12 cellular contexts compared by ENCODE assay signal in genomic region chr7:95471076-95471475, GRCh38. TPM values are rescaled to one million over a fixed set of nuclear protein-coding genes. Genes with fewer than 3 reads are reported as not detected.
DNase-seq lines count a peak whose midpoint lies in the region; ATAC-seq and TF ChIP-seq lines count a peak whose summit lies in the region.
"Had no signal": no experiment of that assay in that cellular context is flagged by ENCODE, and none has a peak within 500 bp of the region (broad histone marks: within the 10 kb centered on the region; RNA-seq: fewer than 3 reads in every experiment).

No MANE protein-coding gene starts in this region.

- H3K36me3 ChIP-seq in neural progenitor cell: no peaks in the 10 kb centered on the region
- no peaks in the 10 kb centered on the region for H3K36me3 ChIP-seq in left ventricle myocardium inferior
- H3K36me3 ChIP-seq: cardiac muscle cell had no signal

- H3K9me3 ChIP-seq in neural progenitor cell (ENCODE audit: low read depth) (no peaks in the 10 kb centered on the region), left ventricle myocardium inferior (replicated peaks) (no peaks in the 10 kb centered on the region)

- peak overlapping the region; percentile 97 for H3K27ac Mint-ChIP-seq in neural progenitor cell
- H3K27ac Mint-ChIP-seq: activated B cell treated with CpG ODN at 0.5 μM for 24 hours had no signal

- H3K4me1 Mint-ChIP-seq in neural progenitor cell: peaks cover 81% of the 10 kb centered on the region

- H3K9me3 Mint-ChIP-seq in neural progenitor cell: peaks cover 5% of the 10 kb centered on the region
- H3K9me3 Mint-ChIP-seq: activated B cell treated with CpG ODN at 0.5 μM for 24 hours had no signal

- H3K4me3 ChIP-seq in neural progenitor cell: no peak overlapping the region
- no peak overlapping the region for H3K4me3 ChIP-seq in left ventricle myocardium inferior
- H3K4me3 ChIP-seq: cardiac muscle cell had no signal

- no peaks in the 10 kb centered on the region for H4K20me1 ChIP-seq in neural progenitor cell (ENCODE audit: low read depth)

- intact Hi-C loops in left ventricle myocardium inferior (cut with micrococcal nuclease): no loop called here

- peak overlapping the region; percentile 52 for H3K4me2 ChIP-seq in neural progenitor cell

- H3K27ac ChIP-seq in neural progenitor cell: peak overlapping the region; percentile 69
- H3K27ac ChIP-seq in left ventricle myocardium inferior (replicated peaks): no peak overlapping the region
- H3K27ac ChIP-seq: cardiac muscle cell had no signal

- H3K27me3 ChIP-seq in neural progenitor cell (no peaks in the 10 kb centered on the region), left ventricle myocardium inferior (ENCODE audit: low read depth) (no peaks in the 10 kb centered on the region)
- H3K27me3 ChIP-seq: cardiac muscle cell had no signal

- H3K4me1 ChIP-seq in neural progenitor cell (peaks cover 58% of the 10 kb centered on the region), left ventricle myocardium inferior (no peaks in the 10 kb centered on the region)

- DNase-seq in MV-4-11 (lab: John Stamatoyannopoulos, UW) (peak; percentile 8), dermis microvascular lymphatic vessel endothelial cell (ENCODE audit: low read depth in 2 of 2) (peak; percentile 49 to 83), neural progenitor cell (ENCODE audit: low spot score) (peak; percentile 31), hepatic stellate cell (ENCODE audit: low spot score) (no peak), left ventricle myocardium inferior (no peak)
- DNase-seq: activated B cell treated with CpG ODN at 0.5 μM for 24 hours; activated naive CD4-positive, alpha-beta T cell treated with anti-CD3 and anti-CD28 coated beads, Interleukin-2, amount 50 U/mL, for 16 hours; NCI-H187 treated with DMSO at 0.1 percent for 48 hours; nephron progenitor cell had no signal

- no peaks in the 10 kb centered on the region for H3K27me3 Mint-ChIP-seq in neural progenitor cell (ENCODE audit: insufficient read depth, low read depth)
- H3K27me3 Mint-ChIP-seq: activated B cell treated with CpG ODN at 0.5 μM for 24 hours had no signal

- no peaks in the 10 kb centered on the region for H3K79me2 ChIP-seq in neural progenitor cell (ENCODE audit: low read depth)

- peak overlapping the region; percentile 76 for H3K4me3 Mint-ChIP-seq in neural progenitor cell
- H3K4me3 Mint-ChIP-seq: activated B cell treated with CpG ODN at 0.5 μM for 24 hours, nephron progenitor cell had no signal

- peaks cover 7% of the 10 kb centered on the region for H3K36me3 Mint-ChIP-seq in neural progenitor cell

- H3K9ac ChIP-seq in neural progenitor cell: no peak overlapping the region

- TF ChIP-seq CTCF in neural progenitor cell (IDR thresholded peaks at IDR 0.05) (no peak), left ventricle myocardium inferior (IDR thresholded peaks at IDR 0.05; ENCODE audit: borderline replicate concordance) (no peak)

- H3F3A ChIP-seq in neural progenitor cell (ENCODE audit: low read depth): peaks cover 46% of the 10 kb centered on the region

- no peak overlapping the region for H2AFZ ChIP-seq in neural progenitor cell (replicated peaks)

- ATAC-seq in GM18511 (IDR thresholded peaks at IDR 0.05; ENCODE audit: unreplicated experiment) (peak; percentile 2), HG02938 (IDR thresholded peaks at IDR 0.05; ENCODE audit: unreplicated experiment) (no peak)

RNA-seq across cellular contexts. Expression of gene ASB4, which starts 14.7 kb away (rescaled TPM):
- not detected in 2 replicates for total RNA-seq in dermis microvascular lymphatic vessel endothelial cell
- total RNA-seq in neural progenitor cell (ENCODE audit: low replicate concordance): not detected in 2 replicates
- total RNA-seq in left ventricle myocardium inferior: 6.3 TPM
- total RNA-seq: activated B cell treated with CpG ODN at 0.5 μM for 24 hours, cardiac muscle cell had no signal

RNA-seq across cellular contexts. Expression of gene PON2, which starts 36.2 kb away (rescaled TPM):
- total RNA-seq in dermis microvascular lymphatic vessel endothelial cell: 102 and 139 TPM in 2 replicates
- total RNA-seq in neural progenitor cell (ENCODE audit: low replicate concordance): 123 and 190 TPM in 2 replicates
- total RNA-seq in left ventricle myocardium inferior: 36.5 TPM

Comparison
In these comparisons a context has a peak if more than half of its experiments do, and no peak if none do; other contexts are left out.
1. DNase-seq: peak in MV-4-11 (single experiment), dermis microvascular lymphatic vessel endothelial cell (2 of 2) and neural progenitor cell (single experiment); none in hepatic stellate cell (single experiment) and left ventricle myocardium inferior (single experiment).